10 cellular contexts compared by ENCODE assay signal in the genomic region with DNA sequence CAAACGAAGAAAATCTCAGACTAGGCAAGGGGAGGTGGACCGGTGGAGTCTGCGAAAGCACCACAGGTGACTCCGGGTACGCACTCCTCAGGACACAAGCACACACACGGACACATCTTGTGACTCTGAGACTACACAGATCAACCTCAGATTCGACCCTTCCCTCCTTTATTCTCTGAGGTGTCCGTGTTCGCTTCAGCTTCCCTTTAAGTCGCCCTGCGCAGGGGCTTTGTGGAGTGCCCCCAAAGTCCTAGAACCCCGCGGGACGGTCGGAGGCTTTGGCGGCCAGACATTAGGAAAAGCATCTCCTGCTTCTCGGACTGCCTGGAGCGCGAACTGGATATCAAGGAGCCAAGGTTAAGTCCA. TPM values are rescaled to one million over a fixed set of nuclear protein-coding genes. Genes with fewer than 3 reads are reported as not detected.
DNase-seq lines count a peak whose midpoint lies in the region; ATAC-seq and TF ChIP-seq lines count a peak whose summit lies in the region.
"Had no signal": no experiment of that assay in that cellular context is flagged by ENCODE, and none has a peak within 500 bp of the region (broad histone marks: within the 10 kb centered on the region; RNA-seq: fewer than 3 reads in every experiment).

No MANE protein-coding gene starts in this region.

- H3K36me3 ChIP-seq in iPS DF 6.9 (ENCODE audit: control insufficient read depth, insufficient read depth, low read length) (no peaks in the 10 kb centered on the region), skeletal muscle satellite cell (ENCODE audit: insufficient read depth, low read length) (no peaks in the 10 kb centered on the region)

- DNase-seq in GM13976 (ENCODE audit: low spot score), result peak; percentile 55
- DNase-seq in iPS DF 6.9 (ENCODE audit: low read depth, low spot score), result no peak
- no peak for DNase-seq in NCI-H510A treated with DMSO at 0.1 percent for 48 hours (lab: John Stamatoyannopoulos, UW)
- DNase-seq in UCSD-AML1 (lab: John Stamatoyannopoulos, UW; ENCODE audit: unreplicated experiment), result no peak
- DNase-seq in ACHN, result no peak
- DNase-seq: cortex of kidney, natural killer cell had no signal

- H3K27me3 ChIP-seq in iPS DF 6.9 (ENCODE audit: control insufficient read depth, insufficient read depth, low read length) (peaks cover 37% of the 10 kb centered on the region), skeletal muscle satellite cell (ENCODE audit: control insufficient read depth, insufficient read depth, low read length) (peaks cover 71% of the 10 kb centered on the region)

- no peaks in the 10 kb centered on the region for H3K9me3 ChIP-seq in iPS DF 6.9 (ENCODE audit: control insufficient read depth, insufficient read depth, low read length)
- no peaks in the 10 kb centered on the region for H3K9me3 ChIP-seq in skeletal muscle satellite cell (replicated peaks; ENCODE audit: low read length)

- peak overlapping the region; percentile 43; the same call in 1 of the 2 replicates for H3K4me3 ChIP-seq in iPS DF 6.9 (ENCODE audit: low read length)
- peak overlapping the region; percentile 61 for H3K4me3 ChIP-seq in skeletal muscle satellite cell (ENCODE audit: low read length)

- in situ Hi-C loops in GM13976 (cut with MboI; ENCODE audit: low sequenced_read_pairs, unreplicated experiment) (no loop called here), ACHN (cut with HindIII; ENCODE audit: low pct_ligation_motif_present, low pct_unique_long_range_greater_than_20kb, low sequenced_read_pairs) (no loop called here)

- H3K27ac ChIP-seq in iPS DF 6.9 (ENCODE audit: low read length), result no peak overlapping the region

- TF ChIP-seq CTCF in GM13976 (IDR thresholded peaks at IDR 0.05; ENCODE audit: borderline replicate concordance, control extremely low read depth, extremely low read depth, insufficient read depth, missing control alignments), result no peak

- H3K4me2 ChIP-seq in skeletal muscle satellite cell (ENCODE audit: low read length), result peak overlapping the region; percentile 83

- H3K4me1 ChIP-seq in iPS DF 6.9 (ENCODE audit: control insufficient read depth, insufficient read depth, low read length) (no peaks in the 10 kb centered on the region), skeletal muscle satellite cell (ENCODE audit: control insufficient read depth, insufficient read depth, low read length) (peaks cover 24% of the 10 kb centered on the region)

- no peak overlapping the region for H3K9ac ChIP-seq in skeletal muscle satellite cell (ENCODE audit: low read depth, low read length)

- peak; percentile 12; the same call in 1 of the 3 replicates for ATAC-seq in SK-N-SH treated with all-trans-retinoic acid at 6 μM for 48 hours
- no peak for ATAC-seq in HG03039 (IDR thresholded peaks at IDR 0.05; ENCODE audit: unreplicated experiment)

- no CpG with 5 or more reads among the region's 19 CpGs for WGBS in iPS DF 6.9 (ENCODE audit: insufficient coverage, insufficient read length)

TF ChIP-seq in SK-N-SH treated with all-trans-retinoic acid at 6 μM for 48 hours, 23 proteins besides CTCF, POLR2A, EP300 and RAD21:
- TF ChIP-seq BACH2 (CRISPR knock-in tag; IDR thresholded peaks at IDR 0.05; ENCODE audit: borderline replicate concordance) (no peak), GLIS3 (CRISPR knock-in tag; IDR thresholded peaks at IDR 0.05) (no peak), RARB (CRISPR knock-in tag; IDR thresholded peaks at IDR 0.05) (no peak), ZC3H10 (CRISPR knock-in tag; IDR thresholded peaks at IDR 0.05) (no peak), ZNF8 (CRISPR knock-in tag; IDR thresholded peaks at IDR 0.05) (no peak), TCF4 (CRISPR knock-in tag; IDR thresholded peaks at IDR 0.05; ENCODE audit: borderline replicate concordance) (no peak), OSR1 (CRISPR knock-in tag; IDR thresholded peaks at IDR 0.05) (no peak), SNAI2 (CRISPR knock-in tag; IDR thresholded peaks at IDR 0.05) (no peak), PPARA (CRISPR knock-in tag; IDR thresholded peaks at IDR 0.05; ENCODE audit: borderline replicate concordance) (no peak), TOX (CRISPR knock-in tag; IDR thresholded peaks at IDR 0.05; ENCODE audit: borderline replicate concordance) (no peak), ZFP30 (CRISPR knock-in tag; IDR thresholded peaks at IDR 0.05) (no peak), CSDC2 (CRISPR knock-in tag; IDR thresholded peaks at IDR 0.05) (no peak), ARNTL (CRISPR knock-in tag; IDR thresholded peaks at IDR 0.05; ENCODE audit: borderline replicate concordance, low read depth) (no peak), ZNF565 (CRISPR knock-in tag; conservative IDR thresholded peaks at IDR 0.05; ENCODE audit: low read depth) (no peak), ISL1 (CRISPR knock-in tag; IDR thresholded peaks at IDR 0.05) (no peak), ZFP3 (CRISPR knock-in tag; IDR thresholded peaks at IDR 0.05) (no peak)
- TF ChIP-seq, protein P1, sequence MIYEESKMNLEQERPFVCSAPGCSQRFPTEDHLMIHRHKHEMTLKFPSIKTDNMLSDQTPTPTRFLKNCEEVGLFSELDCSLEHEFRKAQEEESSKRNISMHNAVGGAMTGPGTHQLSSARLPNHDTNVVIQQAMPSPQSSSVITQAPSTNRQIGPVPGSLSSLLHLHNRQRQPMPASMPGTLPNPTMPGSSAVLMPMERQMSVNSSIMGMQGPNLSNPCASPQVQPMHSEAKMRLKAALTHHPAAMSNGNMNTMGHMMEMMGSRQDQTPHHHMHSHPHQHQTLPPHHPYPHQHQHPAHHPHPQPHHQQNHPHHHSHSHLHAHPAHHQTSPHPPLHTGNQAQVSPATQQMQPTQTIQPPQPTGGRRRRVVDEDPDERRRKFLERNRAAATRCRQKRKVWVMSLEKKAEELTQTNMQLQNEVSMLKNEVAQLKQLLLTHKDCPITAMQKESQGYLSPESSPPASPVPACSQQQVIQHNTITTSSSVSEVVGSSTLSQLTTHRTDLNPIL (CRISPR knock-in tag; IDR thresholded peaks at IDR 0.05; ENCODE audit: low read depth), result no peak
- TF ChIP-seq, protein P2, sequence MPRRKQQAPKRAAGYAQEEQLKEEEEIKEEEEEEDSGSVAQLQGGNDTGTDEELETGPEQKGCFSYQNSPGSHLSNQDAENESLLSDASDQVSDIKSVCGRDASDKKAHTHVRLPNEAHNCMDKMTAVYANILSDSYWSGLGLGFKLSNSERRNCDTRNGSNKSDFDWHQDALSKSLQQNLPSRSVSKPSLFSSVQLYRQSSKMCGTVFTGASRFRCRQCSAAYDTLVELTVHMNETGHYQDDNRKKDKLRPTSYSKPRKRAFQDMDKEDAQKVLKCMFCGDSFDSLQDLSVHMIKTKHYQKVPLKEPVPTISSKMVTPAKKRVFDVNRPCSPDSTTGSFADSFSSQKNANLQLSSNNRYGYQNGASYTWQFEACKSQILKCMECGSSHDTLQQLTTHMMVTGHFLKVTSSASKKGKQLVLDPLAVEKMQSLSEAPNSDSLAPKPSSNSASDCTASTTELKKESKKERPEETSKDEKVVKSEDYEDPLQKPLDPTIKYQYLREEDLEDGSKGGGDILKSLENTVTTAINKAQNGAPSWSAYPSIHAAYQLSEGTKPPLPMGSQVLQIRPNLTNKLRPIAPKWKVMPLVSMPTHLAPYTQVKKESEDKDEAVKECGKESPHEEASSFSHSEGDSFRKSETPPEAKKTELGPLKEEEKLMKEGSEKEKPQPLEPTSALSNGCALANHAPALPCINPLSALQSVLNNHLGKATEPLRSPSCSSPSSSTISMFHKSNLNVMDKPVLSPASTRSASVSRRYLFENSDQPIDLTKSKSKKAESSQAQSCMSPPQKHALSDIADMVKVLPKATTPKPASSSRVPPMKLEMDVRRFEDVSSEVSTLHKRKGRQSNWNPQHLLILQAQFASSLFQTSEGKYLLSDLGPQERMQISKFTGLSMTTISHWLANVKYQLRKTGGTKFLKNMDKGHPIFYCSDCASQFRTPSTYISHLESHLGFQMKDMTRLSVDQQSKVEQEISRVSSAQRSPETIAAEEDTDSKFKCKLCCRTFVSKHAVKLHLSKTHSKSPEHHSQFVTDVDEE (CRISPR knock-in tag; IDR thresholded peaks at IDR 0.05), result no peak
- TF ChIP-seq, protein P3, sequence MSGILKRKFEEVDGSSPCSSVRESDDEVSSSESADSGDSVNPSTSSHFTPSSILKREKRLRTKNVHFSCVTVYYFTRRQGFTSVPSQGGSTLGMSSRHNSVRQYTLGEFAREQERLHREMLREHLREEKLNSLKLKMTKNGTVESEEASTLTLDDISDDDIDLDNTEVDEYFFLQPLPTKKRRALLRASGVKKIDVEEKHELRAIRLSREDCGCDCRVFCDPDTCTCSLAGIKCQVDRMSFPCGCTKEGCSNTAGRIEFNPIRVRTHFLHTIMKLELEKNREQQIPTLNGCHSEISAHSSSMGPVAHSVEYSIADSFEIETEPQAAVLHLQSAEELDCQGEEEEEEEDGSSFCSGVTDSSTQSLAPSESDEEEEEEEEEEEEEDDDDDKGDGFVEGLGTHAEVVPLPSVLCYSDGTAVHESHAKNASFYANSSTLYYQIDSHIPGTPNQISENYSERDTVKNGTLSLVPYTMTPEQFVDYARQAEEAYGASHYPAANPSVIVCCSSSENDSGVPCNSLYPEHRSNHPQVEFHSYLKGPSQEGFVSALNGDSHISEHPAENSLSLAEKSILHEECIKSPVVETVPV (CRISPR knock-in tag; IDR thresholded peaks at IDR 0.05), result no peak
- TF ChIP-seq, protein P4, sequence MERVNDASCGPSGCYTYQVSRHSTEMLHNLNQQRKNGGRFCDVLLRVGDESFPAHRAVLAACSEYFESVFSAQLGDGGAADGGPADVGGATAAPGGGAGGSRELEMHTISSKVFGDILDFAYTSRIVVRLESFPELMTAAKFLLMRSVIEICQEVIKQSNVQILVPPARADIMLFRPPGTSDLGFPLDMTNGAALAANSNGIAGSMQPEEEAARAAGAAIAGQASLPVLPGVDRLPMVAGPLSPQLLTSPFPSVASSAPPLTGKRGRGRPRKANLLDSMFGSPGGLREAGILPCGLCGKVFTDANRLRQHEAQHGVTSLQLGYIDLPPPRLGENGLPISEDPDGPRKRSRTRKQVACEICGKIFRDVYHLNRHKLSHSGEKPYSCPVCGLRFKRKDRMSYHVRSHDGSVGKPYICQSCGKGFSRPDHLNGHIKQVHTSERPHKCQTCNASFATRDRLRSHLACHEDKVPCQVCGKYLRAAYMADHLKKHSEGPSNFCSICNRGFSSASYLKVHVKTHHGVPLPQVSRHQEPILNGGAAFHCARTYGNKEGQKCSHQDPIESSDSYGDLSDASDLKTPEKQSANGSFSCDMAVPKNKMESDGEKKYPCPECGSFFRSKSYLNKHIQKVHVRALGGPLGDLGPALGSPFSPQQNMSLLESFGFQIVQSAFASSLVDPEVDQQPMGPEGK (CRISPR knock-in tag; IDR thresholded peaks at IDR 0.05; ENCODE audit: borderline replicate concordance), result no peak

RNA-seq across cellular contexts. Expression of a gene that starts 0.8 kb away (rescaled TPM):
- total RNA-seq in skeletal muscle satellite cell (2012; rRNA removed), result 0.87 and 3.3 TPM in 2 replicates
